In genomic region chr5:143434261-143435206, GRCh38 we compare ENCODE assay signal across 1 cellular context.
TF ChIP-seq lines count a peak whose summit lies in the region.

No MANE protein-coding gene starts in this region.

TF ChIP-seq in A549, 52 proteins besides CTCF, POLR2A, EP300 and RAD21 (continued from another document):
- TF ChIP-seq BCL3 (IDR thresholded peaks at IDR 0.05) = no peak
- TF ChIP-seq KDM1A (IDR thresholded peaks at IDR 0.05; ENCODE audit: low read depth) = peak; percentile 84; the same call in 1 of the 2 replicates
TF ChIP-seq in A549: peak in this region for 1.
